ENCODE assay signal across 26 cellular contexts in the genomic region with DNA sequence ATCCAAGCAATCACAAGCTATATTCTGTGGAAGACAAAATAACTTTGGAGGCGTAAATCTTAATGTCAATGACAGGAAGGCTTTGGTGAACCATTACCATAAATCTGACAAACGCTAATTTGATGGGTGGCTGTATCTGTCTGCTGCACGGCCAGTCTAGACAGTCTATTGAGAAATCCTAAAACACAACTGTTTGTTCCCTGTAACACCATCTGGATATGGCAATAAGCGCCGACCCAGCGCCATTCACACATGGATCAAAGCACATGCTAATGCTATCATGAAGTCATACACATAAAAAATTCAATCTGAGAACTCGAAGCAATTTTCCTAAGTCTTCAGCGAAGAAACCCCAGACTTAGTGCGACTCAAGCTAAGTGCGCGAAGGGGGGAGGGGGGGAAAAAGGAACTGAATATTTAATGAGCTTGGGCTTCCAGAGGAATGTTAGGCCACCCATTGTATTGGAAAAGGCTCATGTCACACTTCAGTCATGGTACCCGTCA.
DNase-seq lines count a peak whose midpoint lies in the region; ATAC-seq and TF ChIP-seq lines count a peak whose summit lies in the region.
"Had no signal": no experiment of that assay in that cellular context is flagged by ENCODE, and none has a peak within 500 bp of the region (broad histone marks: within the 10 kb centered on the region; RNA-seq: fewer than 3 reads in every experiment).

No MANE protein-coding gene starts in this region.

- no peak overlapping the region for H4K8ac ChIP-seq in mesenchymal stem cell (ENCODE audit: low read length)

- H3K36me3 Mint-ChIP-seq in brain: no peaks in the 10 kb centered on the region
- no peaks in the 10 kb centered on the region for H3K36me3 Mint-ChIP-seq in stimulated activated memory B cell treated with anti-CD40 and anti-IgM and Interleukin-4, amounts not matched to agents 10 μg/mL and 1 μg/mL and 100 μg/mL, for 72 hours
- H3K36me3 Mint-ChIP-seq: memory B cell had no signal

- no peak overlapping the region for H2BK120ac ChIP-seq in mesenchymal stem cell (ENCODE audit: low read depth, low read length)

- TF ChIP-seq CTCF in AG10803 (conservative IDR thresholded peaks at IDR 0.05; ENCODE audit: low read length) (no peak), brain (conservative IDR thresholded peaks at IDR 0.05) (no peak), tibial nerve (IDR thresholded peaks at IDR 0.05) (no peak)

- no peaks in the 10 kb centered on the region for H3K27me3 Mint-ChIP-seq in brain
- H3K27me3 Mint-ChIP-seq in stimulated activated memory B cell treated with anti-CD40 and anti-IgM and Interleukin-4, amounts not matched to agents 10 μg/mL and 1 μg/mL and 100 μg/mL, for 72 hours: no peaks in the 10 kb centered on the region
- H3K27me3 Mint-ChIP-seq: memory B cell, progenitor cell of endocrine pancreas had no signal

- no peak overlapping the region for H3K4ac ChIP-seq in mesenchymal stem cell (ENCODE audit: low read depth in 1 of 2, low read length in 2 of 2)

- no peak for TF ChIP-seq POLR2A in tibial nerve (IDR thresholded peaks at IDR 0.05)

- H3K27ac Mint-ChIP-seq in brain: no peak overlapping the region
- no peak overlapping the region for H3K27ac Mint-ChIP-seq in stimulated activated memory B cell treated with anti-CD40 and anti-IgM and Interleukin-4, amounts not matched to agents 10 μg/mL and 1 μg/mL and 100 μg/mL, for 72 hours
- H3K27ac Mint-ChIP-seq: activated naive CD4-positive, alpha-beta T cell treated with anti-CD3 and anti-CD28 coated beads, Interleukin-2, amount 50 U/mL, for 72 hours; HFFc6; memory B cell; naive thymus-derived CD4-positive, alpha-beta T cell; progenitor cell of endocrine pancreas had no signal

- no peaks in the 10 kb centered on the region for H3K9me3 ChIP-seq in mesenchymal stem cell (ENCODE audit: control insufficient read depth, low read length)
- no peaks in the 10 kb centered on the region for H3K9me3 ChIP-seq in tibial nerve
- H3K9me3 ChIP-seq: A549, SK-N-SH, stomach had no signal

- H3K9me3 Mint-ChIP-seq in brain: no peaks in the 10 kb centered on the region
- H3K9me3 Mint-ChIP-seq in stimulated activated memory B cell treated with anti-CD40 and anti-IgM and Interleukin-4, amounts not matched to agents 10 μg/mL and 1 μg/mL and 100 μg/mL, for 72 hours: no peaks in the 10 kb centered on the region
- H3K9me3 Mint-ChIP-seq: activated naive CD4-positive, alpha-beta T cell treated with anti-CD3 and anti-CD28 coated beads, Interleukin-2, amount 50 U/mL, for 72 hours; HFFc6; memory B cell; naive thymus-derived CD4-positive, alpha-beta T cell had no signal

- H3K23ac ChIP-seq in mesenchymal stem cell (ENCODE audit: low read length in 2 of 2): no peak overlapping the region

- no peak overlapping the region for H3K9ac ChIP-seq in mesenchymal stem cell (ENCODE audit: low read length)
- H3K9ac ChIP-seq: KMS-11, SK-N-SH had no signal

- no peak overlapping the region for H2BK15ac ChIP-seq in mesenchymal stem cell (ENCODE audit: low read depth, poor library complexity, severe bottlenecking)

- no peak overlapping the region for H2BK5ac ChIP-seq in mesenchymal stem cell (ENCODE audit: low read depth, low read length, poor library complexity, severe bottlenecking)

- H2BK12ac ChIP-seq in mesenchymal stem cell (ENCODE audit: low read length in 2 of 2): no peak overlapping the region

- H3K4me3 ChIP-seq in AG10803 (ENCODE audit: low read length) (no peak overlapping the region), mesenchymal stem cell (ENCODE audit: insufficient read depth in 1 of 2, low read depth in 1 of 2, low read length in 2 of 2) (no peak overlapping the region), tibial nerve (no peak overlapping the region)
- H3K4me3 ChIP-seq: A549, stomach had no signal

- peak; percentile 64 for DNase-seq in AG10803 (ENCODE audit: low read depth)
- peak; percentile 66 for DNase-seq in MV-4-11 (lab: John Stamatoyannopoulos, UW)
- DNase-seq in mesenchymal stem cell: peak; percentile 51
- DNase-seq in tibial nerve (ENCODE audit: low spot score in 2 of 2): no peak
- DNase-seq in Right ventricle myocardium inferior (ENCODE audit: missing footprints): no peak
- DNase-seq: activated CD4-positive, CD25-positive, alpha-beta regulatory T cell treated with anti-CD3 and anti-CD28 coated beads, Interleukin-2, amount 50 U/mL, for 72 hours; activated T-cell treated with anti-CD3 and anti-CD28 coated beads, Interleukin-2, amount 50 U/mL, for 48 hours; DMS153; HFFc6; naive thymus-derived CD4-positive, alpha-beta T cell; NCI-H1105; NCI-H774; SK-N-SH; small intestine; stimulated activated CD4-positive, alpha-beta T cell treated with anti-CD3 and anti-CD28 coated beads, Interleukin-4, amount 100 ng/mL, for 1 hour; stomach; T-helper 9 cell had no signal

- H3K18ac ChIP-seq in mesenchymal stem cell (ENCODE audit: low read depth in 1 of 2, low read length in 2 of 2): no peak overlapping the region

- no peak overlapping the region for H4K91ac ChIP-seq in mesenchymal stem cell (ENCODE audit: low read length)

- H3K14ac ChIP-seq in mesenchymal stem cell (ENCODE audit: low read length in 2 of 2): no peak overlapping the region

- TF ChIP-seq EP300 in tibial nerve (IDR thresholded peaks at IDR 0.05): no peak

- peaks cover 20% of the 10 kb centered on the region for H3K79me1 ChIP-seq in mesenchymal stem cell (replicated peaks; ENCODE audit: low read length, poor library complexity, severe bottlenecking)

- 43% methylated on average over 12 of the region's 12 CpGs for WGBS in mesenchymal stem cell
- WGBS in tibial nerve, 2 donors: 78 to 83% methylated on average over 12 of the region's 12 CpGs

- no peaks in the 10 kb centered on the region for H3K27me3 ChIP-seq in mesenchymal stem cell (ENCODE audit: control insufficient read depth in 1 of 2, insufficient read depth in 1 of 2, low read length in 2 of 2)
- H3K27me3 ChIP-seq in tibial nerve: no peaks in the 10 kb centered on the region
- H3K27me3 ChIP-seq: stomach had no signal

- H2AFZ ChIP-seq in mesenchymal stem cell (ENCODE audit: low read depth, low read length): no peak overlapping the region

- H3K27ac ChIP-seq in mesenchymal stem cell (ENCODE audit: low read length, poor library complexity, severe bottlenecking) (no peak overlapping the region), tibial nerve (no peak overlapping the region)
- H3K27ac ChIP-seq: A549, C4-2B, KMS-11, stomach had no signal

- no peaks in the 10 kb centered on the region for H3K4me1 ChIP-seq in mesenchymal stem cell (ENCODE audit: control insufficient read depth, insufficient read depth, low read depth, low read length)
- H3K4me1 ChIP-seq in tibial nerve: peaks cover 0 to 28% (median 2%) of the 10 kb centered on the region in 4 donors

- peak overlapping the region in 3 of 5 experiments; percentile 16 to 43 (median 26) for H3K4me3 Mint-ChIP-seq in brain
- H3K4me3 Mint-ChIP-seq in stimulated activated memory B cell treated with anti-CD40 and anti-IgM and Interleukin-4, amounts not matched to agents 10 μg/mL and 1 μg/mL and 100 μg/mL, for 72 hours: no peak overlapping the region
- H3K4me3 Mint-ChIP-seq: HFFc6; memory B cell; naive thymus-derived CD4-positive, alpha-beta T cell had no signal

- ATAC-seq in GM21825 (IDR thresholded peaks at IDR 0.05; ENCODE audit: unreplicated experiment) (no peak), Right ventricle myocardium inferior (no peak)
- ATAC-seq in stimulated activated memory B cell treated with anti-CD40 and anti-IgM and Interleukin-4, amounts not matched to agents 10 μg/mL and 1 μg/mL and 100 μg/mL, for 72 hours: no peak
- ATAC-seq: A549; activated naive CD4-positive, alpha-beta T cell treated with anti-CD3 and anti-CD28 coated beads, Interleukin-2, amount 50 U/mL, for 72 hours; naive thymus-derived CD4-positive, alpha-beta T cell had no signal

- H3K4me2 ChIP-seq in mesenchymal stem cell (ENCODE audit: low read length, poor library complexity, severe bottlenecking): no peak overlapping the region
- H3K4me2 ChIP-seq: A549, KMS-11, SK-N-SH had no signal

- H3K36me3 ChIP-seq in mesenchymal stem cell (ENCODE audit: control insufficient read depth in 1 of 2, insufficient read depth in 2 of 2, low read depth in 1 of 2, low read length in 2 of 2) (no peaks in the 10 kb centered on the region), tibial nerve (no peaks in the 10 kb centered on the region)
- H3K36me3 ChIP-seq: stomach had no signal

- intact Hi-C loops in Right ventricle myocardium inferior (cut with DNase I): loop anchor here (10.0 kb wide), 2 partner anchors 220 to 320 kb away; no protein-coding TSS in a partner anchor

- peaks cover 46% of the 10 kb centered on the region for H3K4me1 Mint-ChIP-seq in brain
- peaks cover 15% of the 10 kb centered on the region for H3K4me1 Mint-ChIP-seq in stimulated activated memory B cell treated with anti-CD40 and anti-IgM and Interleukin-4, amounts not matched to agents 10 μg/mL and 1 μg/mL and 100 μg/mL, for 72 hours

- H2AK5ac ChIP-seq in mesenchymal stem cell (ENCODE audit: low read length, severe bottlenecking): no peak overlapping the region

Comparison
In these comparisons a context has a peak if more than half of its experiments do, and no peak if none do; other contexts are left out.
1. DNase-seq: peak in AG10803 (single experiment), MV-4-11 (single experiment) and mesenchymal stem cell (single experiment); none in tibial nerve (0 of 2) and Right ventricle myocardium inferior (single experiment).